Comparison of ENCODE assay signal across 1 cellular context in genomic region chr2:97999536-97999935, GRCh38.
TF ChIP-seq lines count a peak whose summit lies in the region.

No MANE protein-coding gene starts in this region.

TF ChIP-seq in HepG2, 621 proteins besides CTCF, POLR2A, EP300 and RAD21 (continued from another document):
- no peak for TF ChIP-seq ZNF318 (CRISPR knock-in tag; IDR thresholded peaks at IDR 0.05)
- TF ChIP-seq MBD4 (IDR thresholded peaks at IDR 0.05; ENCODE audit: borderline replicate concordance, low read length): no peak
- no peak for TF ChIP-seq EED (CRISPR knock-in tag; IDR thresholded peaks at IDR 0.05)
- no peak for TF ChIP-seq ZNF546 (CRISPR knock-in tag; conservative IDR thresholded peaks at IDR 0.05)
- no peak for TF ChIP-seq ZNF770 (CRISPR knock-in tag; IDR thresholded peaks at IDR 0.05)
- no peak for TF ChIP-seq ATF5 (CRISPR knock-in tag; IDR thresholded peaks at IDR 0.05; ENCODE audit: low read depth)
TF ChIP-seq in HepG2: peak in this region for 0.
